ENCODE assay signal across 12 cellular contexts in the genomic region with DNA sequence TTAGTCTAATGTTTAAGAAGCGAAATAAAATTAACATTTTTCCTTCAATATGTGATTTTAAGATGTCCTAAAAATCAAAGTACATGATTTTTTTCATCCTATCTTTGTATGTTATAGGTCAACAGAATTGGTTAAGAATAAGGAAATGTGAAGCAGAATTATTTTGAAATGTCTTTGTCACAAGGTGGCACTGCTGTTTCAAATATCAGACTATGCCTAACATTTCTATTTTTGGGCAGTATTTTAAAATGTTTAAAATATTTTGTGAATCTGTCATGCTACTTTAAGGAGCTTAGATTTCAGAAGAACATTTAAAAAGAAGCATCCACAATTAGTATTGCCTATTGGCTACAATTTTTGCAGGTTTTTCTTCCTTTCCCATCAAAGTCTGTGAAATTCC. TPM values are rescaled to one million over a fixed set of nuclear protein-coding genes. Genes with fewer than 3 reads are reported as not detected.
DNase-seq lines count a peak whose midpoint lies in the region; ATAC-seq and TF ChIP-seq lines count a peak whose summit lies in the region.
"Had no signal": no experiment of that assay in that cellular context is flagged by ENCODE, and none has a peak within 500 bp of the region (broad histone marks: within the 10 kb centered on the region; RNA-seq: fewer than 3 reads in every experiment).

No MANE protein-coding gene starts in this region.

- no peaks in the 10 kb centered on the region for H3K36me3 Mint-ChIP-seq in chondrocyte (ENCODE audit: low read depth)

- ATAC-seq in left lobe of liver (no peak), HG02981 (IDR thresholded peaks at IDR 0.05; ENCODE audit: unreplicated experiment) (no peak)
- ATAC-seq: K562 had no signal

- H3K4me1 Mint-ChIP-seq in chondrocyte (ENCODE audit: low read depth), result no peaks in the 10 kb centered on the region

- H3K27ac Mint-ChIP-seq in chondrocyte (ENCODE audit: unreplicated experiment), result no peak overlapping the region

- DNase-seq in NCI-H524 (lab: John Stamatoyannopoulos, UW), result peak; percentile 11 to 27
- DNase-seq in NCI-H524 treated with DMSO at 0.1 percent for 48 hours (lab: John Stamatoyannopoulos, UW), result no peak
- DNase-seq in NCI-H1105 (lab: John Stamatoyannopoulos, UW), result peak; percentile 14
- DNase-seq in chondrocyte (ENCODE audit: low spot score), result no peak
- peak; percentile 18 for DNase-seq in retina
- no peak for DNase-seq in left lobe of liver (ENCODE audit: low spot score)
- DNase-seq in effector CD8-positive, alpha-beta T cell (lab: John Stamatoyannopoulos, UW), result no peak
- DNase-seq: effector memory CD4-positive, alpha-beta T cell; stimulated activated naive CD4-positive, alpha-beta T cell treated with Interleukin-2 at 50 U/mL for 16 hours had no signal

- no peaks in the 10 kb centered on the region for H3K9me3 Mint-ChIP-seq in chondrocyte (ENCODE audit: low read depth)

- peak; percentile 85 for TF ChIP-seq CTCF in chondrocyte (IDR thresholded peaks at IDR 0.05)

- no peak overlapping the region for H3K4me3 Mint-ChIP-seq in chondrocyte (ENCODE audit: unreplicated experiment)

- H3K27me3 Mint-ChIP-seq in chondrocyte (ENCODE audit: low read depth), result peaks cover 10% of the 10 kb centered on the region

RNA-seq across cellular contexts. Expression of gene AMY1C, which starts 38.7 kb away (rescaled TPM):
- total RNA-seq in chondrocyte (not detected in 3 replicates), left lobe of liver (not detected)
- total RNA-seq: K562, omental fat pad had no signal

Comparison
In these comparisons a context has a peak if more than half of its experiments do, and no peak if none do; other contexts are left out.
1. DNase-seq: peak in NCI-H524 (2 of 2), NCI-H1105 (single experiment) and retina (single experiment); none in NCI-H524 treated with DMSO at 0.1 percent for 48 hours (single experiment), chondrocyte (single experiment), left lobe of liver (single experiment) and effector CD8-positive, alpha-beta T cell (single experiment).